18 cellular contexts compared by ENCODE assay signal in genomic region chr12:271165-271564, GRCh38. TPM values are rescaled to one million over a fixed set of nuclear protein-coding genes. Genes with fewer than 3 reads are reported as not detected.
DNase-seq lines count a peak whose midpoint lies in the region; ATAC-seq and TF ChIP-seq lines count a peak whose summit lies in the region.
"Had no signal": no experiment of that assay in that cellular context is flagged by ENCODE, and none has a peak within 500 bp of the region (broad histone marks: within the 10 kb centered on the region; RNA-seq: fewer than 3 reads in every experiment).

No MANE protein-coding gene starts in this region.

- peak in 1 of 2 donors; percentile 51 for ATAC-seq in right cardiac atrium
- no peak for ATAC-seq in left cardiac atrium
- ATAC-seq: GM12878, HCT116, K562, PC-3 had no signal

- H3K27ac ChIP-seq in right cardiac atrium (ENCODE audit: low read length) (no peak overlapping the region), dorsolateral prefrontal cortex (peak overlapping the region in 35 of 59 donors; percentile 2 to 70 (median 43))
- H3K27ac ChIP-seq: HL-60 had no signal

- DNase-seq in right cardiac atrium (peak in 2 of 3 donors; percentile 47 to 68), left cardiac atrium (no peak), dorsolateral prefrontal cortex (peak in 1 of 10 donors; percentile 68), myocyte (ENCODE audit: low read depth) (peak; percentile 24), GM13976 (ENCODE audit: low spot score) (no peak), HK-2 (ENCODE audit: unreplicated experiment) (no peak)
- DNase-seq in effector CD8-positive, alpha-beta T cell (lab: John Stamatoyannopoulos, UW), result no peak
- DNase-seq: AML-193; Calu3; CD4-positive, alpha-beta T cell; NCI-H1436 treated with DMSO at 0.1 percent for 48 hours; NCI-H2081; NCI-H526; PC-3 had no signal

- in situ Hi-C loops in GM13976 (cut with MboI; ENCODE audit: low sequenced_read_pairs, unreplicated experiment), result no loop called here

- WGBS in right cardiac atrium, result 61% methylated on average over 4 of the region's 4 CpGs

- H3K9me3 ChIP-seq in right cardiac atrium (ENCODE audit: control insufficient read depth, low read length), result no peaks in the 10 kb centered on the region

- no peaks in the 10 kb centered on the region for H3K27me3 ChIP-seq in right cardiac atrium (ENCODE audit: control insufficient read depth, insufficient read depth)
- no peaks in the 10 kb centered on the region for H3K27me3 ChIP-seq in dorsolateral prefrontal cortex

- peaks cover 3% of the 10 kb centered on the region for H3K4me1 ChIP-seq in right cardiac atrium (ENCODE audit: control insufficient read depth, insufficient read depth, low read length)

- no peak for TF ChIP-seq CTCF in dorsolateral prefrontal cortex (IDR thresholded peaks at IDR 0.05 in 54 of 56, conservative IDR thresholded peaks at IDR 0.05 in 2 of 56; ENCODE audit: low read depth in 1 of 56, partially characterized antibody in 56 of 56)
- no peak for TF ChIP-seq CTCF in GM13976 (IDR thresholded peaks at IDR 0.05; ENCODE audit: borderline replicate concordance, control extremely low read depth, extremely low read depth, insufficient read depth, missing control alignments)

- intact Hi-C loops in right cardiac atrium (cut with DNase I), result no loop called here
- intact Hi-C loops in left cardiac atrium (cut with DNase I), result no loop called here
- intact Hi-C loops in dorsolateral prefrontal cortex (cut with DNase I), result no loop called here

- H3K4me3 ChIP-seq in right cardiac atrium (ENCODE audit: low read length), result no peak overlapping the region
- no peak overlapping the region for H3K4me3 ChIP-seq in dorsolateral prefrontal cortex
- H3K4me3 ChIP-seq: GM12878, K562 had no signal

RNA-seq across cellular contexts. Expression of gene SLC6A13, which starts 8.5 kb away (rescaled TPM):
- total RNA-seq in right cardiac atrium (1 to 10 TPM; 2.6 to 5.8 (median 3.6) TPM), left cardiac atrium (1 to 10 TPM; 1.3 to 2.0 TPM), dorsolateral prefrontal cortex (10 to 100 TPM in 90 of 120 experiments, 1 to 10 TPM in 30; 4.2 to 44.4 (median 14.5) TPM), myocyte (0.51 and 0.94 TPM in 2 replicates)
- 2.1 TPM for polyA plus RNA-seq in right cardiac atrium
- 3.0 TPM for polyA plus RNA-seq in myocyte (2012)
- total RNA-seq: PC-3 had no signal

RNA-seq across cellular contexts. Expression of gene SLC6A12, which starts 57.2 kb away (rescaled TPM):
- total RNA-seq in right cardiac atrium (1 to 10 TPM in 3 of 4 donors, under 1 TPM in 1; 0.89 to 2.9 (median 1.3) TPM), left cardiac atrium (under 1 TPM; 0.41 to 0.65 TPM), dorsolateral prefrontal cortex (100 to 1,000 TPM in 1 of 120 experiments, 10 to 100 TPM in 119; 10.8 to 211 (median 33.5) TPM), myocyte (0.05 TPM in 1 of 2 replicates, not detected in the other)
- polyA plus RNA-seq in right cardiac atrium, result 0.20 TPM
- polyA plus RNA-seq in myocyte (2012), result 0.59 TPM
- total RNA-seq: CD4-positive, alpha-beta T cell; K562; PC-3 had no signal
- polyA plus RNA-seq: K562 had no signal

Comparison
In these comparisons a context has a peak if more than half of its experiments do, and no peak if none do; other contexts are left out.
1. DNase-seq: peak in right cardiac atrium (2 of 3) and myocyte (single experiment); none in left cardiac atrium (single experiment), GM13976 (single experiment), effector CD8-positive, alpha-beta T cell (single experiment) and HK-2 (single experiment).